In genomic region chrX:131812847-131813825, GRCh38 we compare ENCODE assay signal across 8 cellular contexts.
DNase-seq lines count a peak whose midpoint lies in the region; ATAC-seq and TF ChIP-seq lines count a peak whose summit lies in the region.

No MANE protein-coding gene starts in this region.

- no peaks in the 10 kb centered on the region for H3K36me3 ChIP-seq in neutrophil
- H3K36me3 ChIP-seq in thymus (ENCODE audit: control insufficient read depth, insufficient read depth) = no peaks in the 10 kb centered on the region

- H3K27me3 ChIP-seq in neutrophil (no peaks in the 10 kb centered on the region), thymus (ENCODE audit: control insufficient read depth, insufficient read depth) (no peaks in the 10 kb centered on the region)

- H3K27ac ChIP-seq in neutrophil = peak overlapping the region; percentile 59
- peak overlapping the region; percentile 67 for H3K27ac ChIP-seq in thymus (ENCODE audit: low read depth)

- intact Hi-C loops in CD14-positive monocyte (cut with micrococcal nuclease) = no loop called here
- intact Hi-C loops in activated CD4-positive, alpha-beta T cell treated with anti-CD3 and anti-CD28 coated beads, Interleukin-2, amount 10 ng/mL, durations not matched to agents 24 days and 14 days (cut with micrococcal nuclease) = loop anchor here (2.0 to 10.0 kb wide), 2 partner anchors 16 to 838 kb away; no protein-coding TSS in a partner anchor

- peak; percentile 72 for DNase-seq in CD14-positive monocyte (ENCODE audit: low spot score)
- peak; percentile 93 for DNase-seq in activated CD4-positive, alpha-beta T cell treated with anti-CD3 and anti-CD28 coated beads, Interleukin-2, amount 10 ng/mL, durations not matched to agents 24 days and 14 days
- DNase-seq in dermis microvascular lymphatic vessel endothelial cell (ENCODE audit: low read depth in 2 of 2) = peak; percentile 69 to 85
- no peak for DNase-seq in NCI-H2196 (lab: John Stamatoyannopoulos, UW; ENCODE audit: unreplicated experiment)

- no peaks in the 10 kb centered on the region for H3K36me3 Mint-ChIP-seq in CD14-positive monocyte
- H3K36me3 Mint-ChIP-seq in activated CD4-positive, alpha-beta T cell treated with anti-CD3 and anti-CD28 coated beads, Interleukin-2, amount 10 ng/mL, durations not matched to agents 24 days and 14 days (ENCODE audit: low read depth) = peaks cover 3% of the 10 kb centered on the region

- TF ChIP-seq CTCF in CD14-positive monocyte (IDR thresholded peaks at IDR 0.05) (peak; percentile 65), neutrophil (IDR thresholded peaks at IDR 0.05) (no peak)

- no peaks in the 10 kb centered on the region for H3K9me3 Mint-ChIP-seq in CD14-positive monocyte
- no peaks in the 10 kb centered on the region for H3K9me3 Mint-ChIP-seq in activated CD4-positive, alpha-beta T cell treated with anti-CD3 and anti-CD28 coated beads, Interleukin-2, amount 10 ng/mL, durations not matched to agents 24 days and 14 days

- peak overlapping the region in 1 of 2 experiments; percentile 30 for H3K4me3 ChIP-seq in neutrophil (ENCODE audit: low read depth in 1 of 2, low read length in 1 of 2)
- H3K4me3 ChIP-seq in thymus (ENCODE audit: low read length) = peak overlapping the region; percentile 33

- H3K27me3 Mint-ChIP-seq in CD14-positive monocyte (ENCODE audit: low read depth in 3 of 3) = peaks cover 0 to 19% (median 0%) of the 10 kb centered on the region in 3 donors
- no peaks in the 10 kb centered on the region for H3K27me3 Mint-ChIP-seq in activated CD4-positive, alpha-beta T cell treated with anti-CD3 and anti-CD28 coated beads, Interleukin-2, amount 10 ng/mL, durations not matched to agents 24 days and 14 days

- H3K4me3 Mint-ChIP-seq in CD14-positive monocyte = peak overlapping the region; percentile 78 to 91
- H3K4me3 Mint-ChIP-seq in activated CD4-positive, alpha-beta T cell treated with anti-CD3 and anti-CD28 coated beads, Interleukin-2, amount 10 ng/mL, durations not matched to agents 24 days and 14 days = peak overlapping the region; percentile 77

- 25% methylated on average over 11 of the region's 11 CpGs for WGBS in thymus

- ATAC-seq in GM19438 (IDR thresholded peaks at IDR 0.05; ENCODE audit: low read depth, unreplicated experiment) (peak; percentile 83), HG03521 (IDR thresholded peaks at IDR 0.05; ENCODE audit: unreplicated experiment) (peak; percentile 85)

- no peaks in the 10 kb centered on the region for H3K9me3 ChIP-seq in neutrophil
- no peaks in the 10 kb centered on the region for H3K9me3 ChIP-seq in thymus (ENCODE audit: control insufficient read depth)

- H3K27ac Mint-ChIP-seq in CD14-positive monocyte = peak overlapping the region; percentile 89 to 96 (median 94)
- peak overlapping the region; percentile 84 for H3K27ac Mint-ChIP-seq in activated CD4-positive, alpha-beta T cell treated with anti-CD3 and anti-CD28 coated beads, Interleukin-2, amount 10 ng/mL, durations not matched to agents 24 days and 14 days

- peaks cover 7 to 28% of the 10 kb centered on the region in 2 experiments for H3K4me1 ChIP-seq in neutrophil (ENCODE audit: control insufficient read depth in 1 of 2, insufficient read depth in 1 of 2, low read depth in 1 of 2, low read length in 1 of 2)
- H3K4me1 ChIP-seq in thymus (ENCODE audit: control insufficient read depth, insufficient read depth, low read length) = no peaks in the 10 kb centered on the region

- H3K4me1 Mint-ChIP-seq in CD14-positive monocyte = peaks cover 15% of the 10 kb centered on the region
- H3K4me1 Mint-ChIP-seq in activated CD4-positive, alpha-beta T cell treated with anti-CD3 and anti-CD28 coated beads, Interleukin-2, amount 10 ng/mL, durations not matched to agents 24 days and 14 days = peaks cover 25% of the 10 kb centered on the region
